31 cellular contexts compared by ENCODE assay signal in the genomic region with DNA sequence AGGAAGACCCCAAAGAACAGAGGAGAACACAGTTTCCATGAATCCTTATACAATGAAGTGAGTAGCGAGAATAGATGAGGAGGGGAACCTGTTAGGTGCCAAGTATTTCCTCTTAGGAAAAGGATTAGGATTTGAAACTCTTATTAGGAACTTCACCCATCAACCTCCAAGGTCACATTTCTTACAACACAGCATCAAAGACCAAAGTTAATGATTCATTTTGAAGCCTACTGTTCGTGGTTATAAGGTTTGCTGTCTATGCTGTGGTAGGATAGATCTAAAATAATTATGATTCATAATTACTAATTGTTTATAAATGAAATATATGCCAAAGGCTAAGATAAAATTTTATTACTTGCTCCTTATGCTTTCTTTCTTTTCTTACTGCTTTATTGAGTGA. TPM values are rescaled to one million over a fixed set of nuclear protein-coding genes. Genes with fewer than 3 reads are reported as not detected.
"Had no signal": no experiment of that assay in that cellular context is flagged by ENCODE, and none has a peak within 500 bp of the region (broad histone marks: within the 10 kb centered on the region; RNA-seq: fewer than 3 reads in every experiment).

No MANE protein-coding gene starts in this region.

- H3K4me3 ChIP-seq: cardiac muscle cell, coronary artery, dorsolateral prefrontal cortex, gastroesophageal sphincter, lung, mucosa of descending colon, sigmoid colon, tibial nerve had no signal

- H3K27ac ChIP-seq: cardiac muscle cell, coronary artery, gastroesophageal sphincter, neutrophil, sigmoid colon, tibial nerve had no signal

- DNase-seq: activated CD4-positive, alpha-beta memory T cell treated with anti-CD3 and anti-CD28 coated beads for 36 hours; activated CD4-positive, alpha-beta T cell treated with anti-CD3 and anti-CD28 coated beads, Interleukin-2, amount 10 ng/mL, durations not matched to agents 24 days and 14 days; activated CD4-positive, CD25-positive, alpha-beta regulatory T cell treated with anti-CD3 and anti-CD28 coated beads, Interleukin-2, amount 50 U/mL, for 72 hours; activated CD8-positive, alpha-beta memory T cell treated with anti-CD3 and anti-CD28 coated beads, Interleukin-2, amount 50 U/mL, for 48 hours; activated gamma-delta T cell; activated naive CD4-positive, alpha-beta T cell treated with anti-CD3 and anti-CD28 coated beads, Interleukin-2, amount 50 U/mL, for 16 hours; activated T-cell treated with anti-CD3 and anti-CD28 coated beads, Interleukin-2, amount 50 U/mL, for 24 hours; amygdala; dorsolateral prefrontal cortex; effector memory CD4-positive, alpha-beta T cell; erythroblast; hippocampal formation; mucosa of descending colon; nephron progenitor cell; retina; sigmoid colon; stimulated activated naive CD4-positive, alpha-beta T cell; T-helper 2 cell had no signal

- ATAC-seq: gastroesophageal sphincter, left lobe of liver, mucosa of descending colon had no signal

- H3K9me3 ChIP-seq: gastroesophageal sphincter, mucosa of descending colon, neutrophil, sigmoid colon, tibial nerve had no signal

- FAIRE-seq: keratinocyte had no signal

- H3K27me3 ChIP-seq: cardiac muscle cell, dorsolateral prefrontal cortex, gastroesophageal sphincter, sigmoid colon had no signal

- H3K36me3 ChIP-seq: cardiac muscle cell, gastroesophageal sphincter, neutrophil, sigmoid colon, tibial nerve had no signal

RNA-seq across cellular contexts. Expression of gene CFAP221, which starts 6.1 kb away (rescaled TPM):
- total RNA-seq: activated CD4-positive, alpha-beta memory T cell treated with anti-CD3 and anti-CD28 coated beads for 36 hours; activated CD4-positive, alpha-beta T cell treated with anti-CD3 and anti-CD28 coated beads, Interleukin-2, amount 10 ng/mL, durations not matched to agents 24 days and 14 days; activated CD8-positive, alpha-beta memory T cell treated with anti-CD3 and anti-CD28 coated beads for 36 hours; fibroblast of villous mesenchyme; osteocyte; sigmoid colon had no signal
- polyA plus RNA-seq: keratinocyte had no signal

RNA-seq across cellular contexts. Expression of gene SCTR, which starts 26.1 kb away (rescaled TPM):
- total RNA-seq: activated CD4-positive, alpha-beta memory T cell treated with anti-CD3 and anti-CD28 coated beads for 36 hours; activated CD4-positive, alpha-beta T cell treated with anti-CD3 and anti-CD28 coated beads, Interleukin-2, amount 10 ng/mL, durations not matched to agents 24 days and 14 days; activated CD8-positive, alpha-beta memory T cell treated with anti-CD3 and anti-CD28 coated beads for 36 hours; fibroblast of villous mesenchyme; mesenteric fat pad; osteocyte; sigmoid colon; tibial nerve; ureter had no signal
- polyA plus RNA-seq: cardiac muscle cell, keratinocyte had no signal
